24 cellular contexts compared by ENCODE assay signal in the genomic region with DNA sequence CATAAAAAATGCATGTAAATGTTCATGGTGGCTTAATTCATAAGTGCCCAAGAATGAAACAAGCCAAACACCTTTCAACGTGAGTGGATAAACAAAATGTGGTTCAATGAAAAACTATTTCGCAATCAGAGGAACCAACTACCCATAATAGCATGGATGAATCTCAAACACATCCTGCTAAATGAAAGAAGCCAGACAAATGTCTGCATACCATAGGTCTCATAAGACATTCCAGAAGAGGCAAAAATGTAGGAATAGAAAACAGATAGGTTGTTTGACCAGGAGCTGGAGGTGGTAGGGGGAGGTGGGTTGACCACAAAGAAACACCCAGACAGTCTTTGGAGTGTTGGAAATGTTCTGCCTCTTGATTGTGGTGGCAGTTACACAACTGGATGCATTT.
DNase-seq lines count a peak whose midpoint lies in the region; ATAC-seq and TF ChIP-seq lines count a peak whose summit lies in the region.
"Had no signal": no experiment of that assay in that cellular context is flagged by ENCODE, and none has a peak within 500 bp of the region (broad histone marks: within the 10 kb centered on the region; RNA-seq: fewer than 3 reads in every experiment).

No MANE protein-coding gene starts in this region.

- H3K4me1 Mint-ChIP-seq in activated T-cell treated with anti-CD3 and anti-CD28 coated beads, Interleukin-2, amount 50 U/mL, for 24 hours (ENCODE audit: low read depth) = no peaks in the 10 kb centered on the region
- H3K4me1 Mint-ChIP-seq: activated CD4-positive, alpha-beta T cell treated with anti-CD3 and anti-CD28 coated beads for 36 hours; T-helper 17 cell had no signal

- no peaks in the 10 kb centered on the region for H3K79me2 ChIP-seq in ACC112 (ENCODE audit: control insufficient read depth, insufficient read depth, low read length, unreplicated experiment)

- TF ChIP-seq EP300 in Ishikawa (IDR thresholded peaks at IDR 0.05; ENCODE audit: borderline replicate concordance) = no peak

- H3K4me3 Mint-ChIP-seq in activated T-cell treated with anti-CD3 and anti-CD28 coated beads, Interleukin-2, amount 50 U/mL, for 24 hours = no peak overlapping the region
- H3K4me3 Mint-ChIP-seq: activated CD4-positive, alpha-beta T cell treated with anti-CD3 and anti-CD28 coated beads for 36 hours; activated T-cell treated with anti-CD3 and anti-CD28 coated beads, Interleukin-2, amount 50 U/mL, for 4 hours; T-helper 17 cell had no signal

- peaks cover 4% of the 10 kb centered on the region; the same call in 1 of the 2 replicates for H3K27me3 ChIP-seq in ACC112 (ENCODE audit: insufficient read depth, low read length)
- H3K27me3 ChIP-seq: BE2C, Peyer's patch, SJCRH30, uterus had no signal

- peaks cover 2% of the 10 kb centered on the region for H3K36me3 Mint-ChIP-seq in activated T-cell treated with anti-CD3 and anti-CD28 coated beads, Interleukin-2, amount 50 U/mL, for 24 hours (ENCODE audit: low read depth)

- no peak overlapping the region for H3K27ac Mint-ChIP-seq in activated T-cell treated with anti-CD3 and anti-CD28 coated beads, Interleukin-2, amount 50 U/mL, for 24 hours
- H3K27ac Mint-ChIP-seq: activated CD4-positive, alpha-beta T cell treated with anti-CD3 and anti-CD28 coated beads for 36 hours; T-helper 17 cell had no signal

- peaks cover 7% of the 10 kb centered on the region for H3K27me3 Mint-ChIP-seq in activated T-cell treated with anti-CD3 and anti-CD28 coated beads, Interleukin-2, amount 50 U/mL, for 24 hours

- H3K4me1 ChIP-seq in ACC112 (ENCODE audit: control insufficient read depth, insufficient read depth, low read length, unreplicated experiment) = peaks cover 7% of the 10 kb centered on the region
- H3K4me1 ChIP-seq: BE2C, Peyer's patch, uterus had no signal

- H3K27ac ChIP-seq in ACC112 (ENCODE audit: low read depth, low read length) = peak overlapping the region; percentile 45; the same call in 1 of the 2 replicates
- H3K27ac ChIP-seq: Peyer's patch, SJCRH30, skin epidermis, uterus had no signal

- H2AFZ ChIP-seq in ACC112 (ENCODE audit: low read length, unreplicated experiment) = no peak overlapping the region

- no peaks in the 10 kb centered on the region for H3K36me3 ChIP-seq in ACC112 (ENCODE audit: insufficient read depth, low read length)
- H3K36me3 ChIP-seq: BE2C, Peyer's patch, SJCRH30, uterus had no signal

- TF ChIP-seq RAD21 in Ishikawa (IDR thresholded peaks at IDR 0.05; ENCODE audit: low read depth) = no peak

- DNase-seq in astrocyte of the hippocampus (ENCODE audit: low read depth, low spot score) (peak; percentile 79), foreskin melanocyte (peak; percentile 67), NCI-H187 (lab: John Stamatoyannopoulos, UW) (no peak)
- DNase-seq in activated T-cell treated with anti-CD3 and anti-CD28 coated beads, Interleukin-2, amount 50 U/mL, for 24 hours = no peak
- DNase-seq in activated CD4-positive, alpha-beta T cell treated with anti-CD3 and anti-CD28 coated beads for 1 hour = no peak
- DNase-seq: activated CD4-positive, alpha-beta T cell treated with anti-CD3 and anti-CD28 coated beads for 36 hours; activated T-cell treated with anti-CD3 and anti-CD28 coated beads, Interleukin-2, amount 50 U/mL, for 4 hours; amygdala; BE2C; central memory CD4-positive, alpha-beta T cell; NCI-H1436 treated with DMSO at 0.1 percent for 48 hours; NCI-H2171; NCI-H510A treated with DMSO at 0.1 percent for 48 hours; NK-92 treated with Interleukin-12 subunit alpha and Interleukin-12 subunit beta, amount 100 ng/mL, for 24 hours; Peyer's patch; SJCRH30; stimulated activated CD4-positive, alpha-beta T cell treated with anti-CD3 and anti-CD28 coated beads, Interleukin-1b, Interleukin-23, amount 100 ng/mL, for 48 hours; T-helper 17 cell; uterus had no signal

- ATAC-seq in GM21526 (IDR thresholded peaks at IDR 0.05; ENCODE audit: low FRiP score, unreplicated experiment) = no peak
- ATAC-seq: activated CD4-positive, alpha-beta T cell treated with anti-CD3 and anti-CD28 coated beads for 36 hours; activated T-cell treated with anti-CD3 and anti-CD28 coated beads, Interleukin-2, amount 50 U/mL, for 4 hours; HCT116; T-helper 17 cell had no signal

- no peak overlapping the region for H3K4me3 ChIP-seq in ACC112 (ENCODE audit: low read depth, low read length)
- H3K4me3 ChIP-seq: Peyer's patch, SJCRH30, skin epidermis, uterus had no signal

- peaks cover 12% of the 10 kb centered on the region for H3K9me3 Mint-ChIP-seq in activated T-cell treated with anti-CD3 and anti-CD28 coated beads, Interleukin-2, amount 50 U/mL, for 24 hours

TF ChIP-seq in Ishikawa, 13 proteins besides CTCF, POLR2A, EP300 and RAD21:
- TF ChIP-seq, protein P1, sequence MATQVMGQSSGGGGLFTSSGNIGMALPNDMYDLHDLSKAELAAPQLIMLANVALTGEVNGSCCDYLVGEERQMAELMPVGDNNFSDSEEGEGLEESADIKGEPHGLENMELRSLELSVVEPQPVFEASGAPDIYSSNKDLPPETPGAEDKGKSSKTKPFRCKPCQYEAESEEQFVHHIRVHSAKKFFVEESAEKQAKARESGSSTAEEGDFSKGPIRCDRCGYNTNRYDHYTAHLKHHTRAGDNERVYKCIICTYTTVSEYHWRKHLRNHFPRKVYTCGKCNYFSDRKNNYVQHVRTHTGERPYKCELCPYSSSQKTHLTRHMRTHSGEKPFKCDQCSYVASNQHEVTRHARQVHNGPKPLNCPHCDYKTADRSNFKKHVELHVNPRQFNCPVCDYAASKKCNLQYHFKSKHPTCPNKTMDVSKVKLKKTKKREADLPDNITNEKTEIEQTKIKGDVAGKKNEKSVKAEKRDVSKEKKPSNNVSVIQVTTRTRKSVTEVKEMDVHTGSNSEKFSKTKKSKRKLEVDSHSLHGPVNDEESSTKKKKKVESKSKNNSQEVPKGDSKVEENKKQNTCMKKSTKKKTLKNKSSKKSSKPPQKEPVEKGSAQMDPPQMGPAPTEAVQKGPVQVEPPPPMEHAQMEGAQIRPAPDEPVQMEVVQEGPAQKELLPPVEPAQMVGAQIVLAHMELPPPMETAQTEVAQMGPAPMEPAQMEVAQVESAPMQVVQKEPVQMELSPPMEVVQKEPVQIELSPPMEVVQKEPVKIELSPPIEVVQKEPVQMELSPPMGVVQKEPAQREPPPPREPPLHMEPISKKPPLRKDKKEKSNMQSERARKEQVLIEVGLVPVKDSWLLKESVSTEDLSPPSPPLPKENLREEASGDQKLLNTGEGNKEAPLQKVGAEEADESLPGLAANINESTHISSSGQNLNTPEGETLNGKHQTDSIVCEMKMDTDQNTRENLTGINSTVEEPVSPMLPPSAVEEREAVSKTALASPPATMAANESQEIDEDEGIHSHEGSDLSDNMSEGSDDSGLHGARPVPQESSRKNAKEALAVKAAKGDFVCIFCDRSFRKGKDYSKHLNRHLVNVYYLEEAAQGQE (IDR thresholded peaks at IDR 0.05; ENCODE audit: low read depth) = no peak
- peak; percentile 74 for TF ChIP-seq CEBPB (IDR thresholded peaks at IDR 0.05)

Comparison
In these comparisons a context has a peak if more than half of its experiments do, and no peak if none do; other contexts are left out.
1. DNase-seq: peak in astrocyte of the hippocampus (single experiment) and foreskin melanocyte (single experiment); none in activated T-cell treated with anti-CD3 and anti-CD28 coated beads, Interleukin-2, amount 50 U/mL, for 24 hours (single experiment), NCI-H187 (0 of 2) and activated CD4-positive, alpha-beta T cell treated with anti-CD3 and anti-CD28 coated beads for 1 hour (single experiment).